8 cellular contexts compared by ENCODE assay signal in genomic region chr7:134174797-134175261, GRCh38. TPM values are rescaled to one million over a fixed set of nuclear protein-coding genes. Genes with fewer than 3 reads are reported as not detected.
DNase-seq lines count a peak whose midpoint lies in the region; ATAC-seq and TF ChIP-seq lines count a peak whose summit lies in the region.

No MANE protein-coding gene starts in this region.

- H3K9me2 ChIP-seq in Karpas-422 (replicated peaks; ENCODE audit: insufficient read depth, low read length), result no peaks in the 10 kb centered on the region

- no peak overlapping the region for H3K9ac ChIP-seq in OCI-LY3 (ENCODE audit: low read length)
- no peak overlapping the region for H3K9ac ChIP-seq in Karpas-422 (ENCODE audit: low read length)

- peaks cover 1% of the 10 kb centered on the region for H3K36me3 Mint-ChIP-seq in activated CD8-positive, alpha-beta memory T cell treated with anti-CD3 and anti-CD28 coated beads, Interleukin-2, amount 10 ng/mL, durations not matched to agents 7 days and 5 days
- no peaks in the 10 kb centered on the region for H3K36me3 Mint-ChIP-seq in activated CD4-positive, alpha-beta memory T cell treated with anti-CD3 and anti-CD28 coated beads, Interleukin-2, amount 10 ng/mL, durations not matched to agents 7 days and 5 days (ENCODE audit: low read depth)

- H3K4me1 ChIP-seq in OCI-LY3 (ENCODE audit: low read length) (peaks cover 13% of the 10 kb centered on the region), Karpas-422 (ENCODE audit: low read length) (no peaks in the 10 kb centered on the region)

- H3K27me3 ChIP-seq in OCI-LY3 (ENCODE audit: low read depth, low read length) (no peaks in the 10 kb centered on the region), Karpas-422 (ENCODE audit: low read length) (no peaks in the 10 kb centered on the region)

- peaks cover 17% of the 10 kb centered on the region for H3K4me1 Mint-ChIP-seq in activated CD8-positive, alpha-beta memory T cell treated with anti-CD3 and anti-CD28 coated beads, Interleukin-2, amount 10 ng/mL, durations not matched to agents 7 days and 5 days
- H3K4me1 Mint-ChIP-seq in activated CD4-positive, alpha-beta memory T cell treated with anti-CD3 and anti-CD28 coated beads, Interleukin-2, amount 10 ng/mL, durations not matched to agents 7 days and 5 days, result peaks cover 13% of the 10 kb centered on the region

- H3K79me2 ChIP-seq in OCI-LY3 (ENCODE audit: low read length), result no peaks in the 10 kb centered on the region
- no peaks in the 10 kb centered on the region for H3K79me2 ChIP-seq in Karpas-422 (ENCODE audit: low read length)

- CTCF ChIA-PET in activated CD8-positive, alpha-beta memory T cell treated with anti-CD3 and anti-CD28 coated beads, Interleukin-2, amount 10 ng/mL, durations not matched to agents 7 days and 5 days (lab: Charles Lee), result interaction anchor here (0.7 kb wide), 1 partner anchor 183 kb away, joined by 3 read pairs; no protein-coding TSS in a partner anchor
- CTCF ChIA-PET in activated CD4-positive, alpha-beta memory T cell treated with anti-CD3 and anti-CD28 coated beads, Interleukin-2, amount 10 ng/mL, durations not matched to agents 7 days and 5 days (lab: Charles Lee), result interaction anchor here (1.4 kb wide), 1 partner anchor 34 kb away, joined by 4 read pairs; no protein-coding TSS in a partner anchor

- TF ChIP-seq CTCF in OCI-LY3 (IDR thresholded peaks at IDR 0.05; ENCODE audit: low read depth, low read length) (no peak), fibroblast of mammary gland (conservative IDR thresholded peaks at IDR 0.05; ENCODE audit: control insufficient read depth, insufficient read depth, low read depth, low read length) (no peak)

- H3K4me2 ChIP-seq in OCI-LY3 (ENCODE audit: low read length) (peak overlapping the region; percentile 29), Karpas-422 (ENCODE audit: low read depth, low read length, poor library complexity, severe bottlenecking) (no peak overlapping the region)

- peak overlapping the region; percentile 62 for H2AFZ ChIP-seq in OCI-LY3 (ENCODE audit: low read depth, low read length)
- H2AFZ ChIP-seq in Karpas-422 (ENCODE audit: low read length), result no peak overlapping the region

- no peaks in the 10 kb centered on the region for H3K27me3 Mint-ChIP-seq in activated CD8-positive, alpha-beta memory T cell treated with anti-CD3 and anti-CD28 coated beads, Interleukin-2, amount 10 ng/mL, durations not matched to agents 7 days and 5 days
- peaks cover 2% of the 10 kb centered on the region for H3K27me3 Mint-ChIP-seq in activated CD4-positive, alpha-beta memory T cell treated with anti-CD3 and anti-CD28 coated beads, Interleukin-2, amount 10 ng/mL, durations not matched to agents 7 days and 5 days

- no peak overlapping the region for H3K27ac Mint-ChIP-seq in activated CD8-positive, alpha-beta memory T cell treated with anti-CD3 and anti-CD28 coated beads, Interleukin-2, amount 10 ng/mL, durations not matched to agents 7 days and 5 days
- no peak overlapping the region for H3K27ac Mint-ChIP-seq in activated CD4-positive, alpha-beta memory T cell treated with anti-CD3 and anti-CD28 coated beads, Interleukin-2, amount 10 ng/mL, durations not matched to agents 7 days and 5 days

- peak; percentile 94 for ATAC-seq in activated CD8-positive, alpha-beta memory T cell treated with anti-CD3 and anti-CD28 coated beads, Interleukin-2, amount 10 ng/mL, durations not matched to agents 7 days and 5 days
- peak; percentile 94 for ATAC-seq in HG02885 (IDR thresholded peaks at IDR 0.05; ENCODE audit: poor library complexity, unreplicated experiment)

- H3K9me3 ChIP-seq in OCI-LY3 (ENCODE audit: insufficient read depth, low read length) (no peaks in the 10 kb centered on the region), Karpas-422 (ENCODE audit: low read length) (no peaks in the 10 kb centered on the region)

- H3K27ac ChIP-seq in OCI-LY3 (ENCODE audit: low read length), result no peak overlapping the region
- H3K27ac ChIP-seq in Karpas-422 (ENCODE audit: low read length), result no peak overlapping the region

- no peak overlapping the region for H3K4me3 Mint-ChIP-seq in activated CD8-positive, alpha-beta memory T cell treated with anti-CD3 and anti-CD28 coated beads, Interleukin-2, amount 10 ng/mL, durations not matched to agents 7 days and 5 days
- no peak overlapping the region for H3K4me3 Mint-ChIP-seq in activated CD4-positive, alpha-beta memory T cell treated with anti-CD3 and anti-CD28 coated beads, Interleukin-2, amount 10 ng/mL, durations not matched to agents 7 days and 5 days

- DNase-seq in activated CD8-positive, alpha-beta memory T cell treated with anti-CD3 and anti-CD28 coated beads, Interleukin-2, amount 10 ng/mL, durations not matched to agents 7 days and 5 days, result peak; percentile 53
- no peak for DNase-seq in activated CD8-positive, alpha-beta memory T cell treated with anti-CD3 and anti-CD28 coated beads for 24 hours
- DNase-seq in fibroblast of mammary gland (ENCODE audit: low read depth) (peak; percentile 96), HuH-7 (ENCODE audit: low spot score) (no peak), Karpas-422 (no peak)
- DNase-seq in activated CD4-positive, alpha-beta memory T cell treated with anti-CD3 and anti-CD28 coated beads, Interleukin-2, amount 10 ng/mL, durations not matched to agents 7 days and 5 days, result no peak

- H3K4me3 ChIP-seq in OCI-LY3 (ENCODE audit: low read length) (no peak overlapping the region), fibroblast of mammary gland (ENCODE audit: control insufficient read depth, low read depth, low read length) (no peak overlapping the region), Karpas-422 (ENCODE audit: low read length) (no peak overlapping the region)

- H3K36me3 ChIP-seq in OCI-LY3 (replicated peaks; ENCODE audit: low read depth, low read length) (no peaks in the 10 kb centered on the region), Karpas-422 (ENCODE audit: insufficient read depth, low read length) (no peaks in the 10 kb centered on the region)

- POLR2A ChIA-PET in activated CD4-positive, alpha-beta memory T cell treated with anti-CD3 and anti-CD28 coated beads, Interleukin-2, amount 10 ng/mL, durations not matched to agents 7 days and 5 days (lab: Charles Lee), result interaction anchor here (1.1 kb wide), 1 partner anchor 15 kb away, joined by 3 read pairs; no protein-coding TSS in a partner anchor

- no peaks in the 10 kb centered on the region for H3K9me3 Mint-ChIP-seq in activated CD8-positive, alpha-beta memory T cell treated with anti-CD3 and anti-CD28 coated beads, Interleukin-2, amount 10 ng/mL, durations not matched to agents 7 days and 5 days (ENCODE audit: low read depth)
- no peaks in the 10 kb centered on the region for H3K9me3 Mint-ChIP-seq in activated CD4-positive, alpha-beta memory T cell treated with anti-CD3 and anti-CD28 coated beads, Interleukin-2, amount 10 ng/mL, durations not matched to agents 7 days and 5 days

- H4K20me1 ChIP-seq in OCI-LY3 (ENCODE audit: insufficient read depth, low read length) (no peaks in the 10 kb centered on the region), Karpas-422 (ENCODE audit: insufficient read depth, low read depth, low read length) (no peaks in the 10 kb centered on the region)

RNA-seq across cellular contexts. Expression of gene LRGUK, which starts 47.7 kb away (rescaled TPM):
- total RNA-seq in activated CD8-positive, alpha-beta memory T cell treated with anti-CD3 and anti-CD28 coated beads, Interleukin-2, amount 10 ng/mL, durations not matched to agents 7 days and 5 days, result under 1 TPM; 0.18 to 0.19 TPM
- total RNA-seq in activated CD4-positive, alpha-beta memory T cell treated with anti-CD3 and anti-CD28 coated beads, Interleukin-2, amount 10 ng/mL, durations not matched to agents 7 days and 5 days, result under 1 TPM in 1 of 2 experiments, not detected in 1; 0.15 TPM
- total RNA-seq in Karpas-422 (2014; rRNA removed; shearing (Covaris generic); ENCODE audit: low replicate concordance), result 1.7 and 1.9 TPM in 2 replicates

Comparison
In these comparisons a context has a peak if more than half of its experiments do, and no peak if none do; other contexts are left out.
1. DNase-seq: peak in activated CD8-positive, alpha-beta memory T cell treated with anti-CD3 and anti-CD28 coated beads, Interleukin-2, amount 10 ng/mL, durations not matched to agents 7 days and 5 days (single experiment) and fibroblast of mammary gland (single experiment); none in activated CD8-positive, alpha-beta memory T cell treated with anti-CD3 and anti-CD28 coated beads for 24 hours (single experiment), HuH-7 (single experiment), activated CD4-positive, alpha-beta memory T cell treated with anti-CD3 and anti-CD28 coated beads, Interleukin-2, amount 10 ng/mL, durations not matched to agents 7 days and 5 days (single experiment) and Karpas-422 (single experiment).